16 cellular contexts compared by ENCODE assay signal in genomic region chr14:72064501-72064900, GRCh38.
DNase-seq lines count a peak whose midpoint lies in the region; TF ChIP-seq lines count a peak whose summit lies in the region.
"Had no signal": no experiment of that assay in that cellular context is flagged by ENCODE, and none has a peak within 500 bp of the region (broad histone marks: within the 10 kb centered on the region; RNA-seq: fewer than 3 reads in every experiment).

No MANE protein-coding gene starts in this region.

- H3K9me3 ChIP-seq in Loucy (ENCODE audit: insufficient read depth, low read depth, low read length) (no peaks in the 10 kb centered on the region), parathyroid adenoma (ENCODE audit: control insufficient read depth, low read length) (no peaks in the 10 kb centered on the region), colonic mucosa (no peaks in the 10 kb centered on the region), esophagus squamous epithelium (no peaks in the 10 kb centered on the region)
- H3K9me3 ChIP-seq: Caco-2 had no signal

- H3K27ac ChIP-seq in parathyroid adenoma, result no peak overlapping the region
- H3K27ac ChIP-seq in colonic mucosa, result no peak overlapping the region
- H3K27ac ChIP-seq in esophagus squamous epithelium, result no peak overlapping the region

- intact Hi-C loops in colonic mucosa (cut with DNase I) (no loop called here), esophagus squamous epithelium (cut with DNase I) (no loop called here)

- H3K9ac ChIP-seq in Loucy (ENCODE audit: low read depth, low read length, poor library complexity, severe bottlenecking) (no peak overlapping the region), parathyroid adenoma (no peak overlapping the region), colonic mucosa (ENCODE audit: low read depth in 2 of 2, low read length in 2 of 2) (no peak overlapping the region)

- H3K9me2 ChIP-seq in Loucy (replicated peaks; ENCODE audit: low read depth, low read length), result no peaks in the 10 kb centered on the region

- no peaks in the 10 kb centered on the region for H3F3A ChIP-seq in Loucy (ENCODE audit: low read depth)

- no peak for TF ChIP-seq CTCF in Loucy (conservative IDR thresholded peaks at IDR 0.05; ENCODE audit: low read length)
- no peak for TF ChIP-seq CTCF in parathyroid adenoma (IDR thresholded peaks at IDR 0.05)
- no peak for TF ChIP-seq CTCF in colonic mucosa (IDR thresholded peaks at IDR 0.05)
- no peak for TF ChIP-seq CTCF in esophagus squamous epithelium (IDR thresholded peaks at IDR 0.05)

- H4K20me1 ChIP-seq in Loucy (ENCODE audit: insufficient read depth, low read length, poor library complexity, severe bottlenecking), result no peaks in the 10 kb centered on the region

- no peak for TF ChIP-seq POLR2A in esophagus squamous epithelium (IDR thresholded peaks at IDR 0.05)

- DNase-seq in Jurkat, Clone E6-1 (ENCODE audit: low read depth, low spot score), result peak; percentile 17
- DNase-seq in colonic mucosa (no peak), hypothalamus (lab: John Stamatoyannopoulos, UW) (no peak), esophagus squamous epithelium (lab: John Stamatoyannopoulos, UW) (no peak)
- DNase-seq: C1 segment of cervical spinal cord; Caco-2; CD8-positive, alpha-beta T cell; DMS153; DMS79; EL; GDM1; H9 had no signal

- H3K4me2 ChIP-seq in Loucy (ENCODE audit: low read depth, low read length, poor library complexity, severe bottlenecking) (peak overlapping the region; percentile 39), parathyroid adenoma (ENCODE audit: low read length) (no peak overlapping the region)
- H3K4me2 ChIP-seq: GM23338 had no signal

- no peaks in the 10 kb centered on the region for H3K36me3 ChIP-seq in Loucy (ENCODE audit: insufficient read depth, low read length)
- H3K36me3 ChIP-seq in parathyroid adenoma (ENCODE audit: control insufficient read depth, insufficient read depth, low read length), result no peaks in the 10 kb centered on the region
- no peaks in the 10 kb centered on the region for H3K36me3 ChIP-seq in colonic mucosa
- H3K36me3 ChIP-seq in esophagus squamous epithelium, result no peaks in the 10 kb centered on the region

- no peak overlapping the region for H3K4me3 ChIP-seq in Jurkat, Clone E6-1 (ENCODE audit: low read length)
- H3K4me3 ChIP-seq in Loucy (ENCODE audit: low read length, poor library complexity, severe bottlenecking) (no peak overlapping the region), parathyroid adenoma (ENCODE audit: low read depth, low read length) (no peak overlapping the region), colonic mucosa (no peak overlapping the region), esophagus squamous epithelium (no peak overlapping the region)
- H3K4me3 ChIP-seq: GM12878, GM23338 had no signal

- H3K27me3 ChIP-seq in Loucy (ENCODE audit: insufficient read depth, low read length, poor library complexity, severe bottlenecking) (no peaks in the 10 kb centered on the region), parathyroid adenoma (ENCODE audit: control insufficient read depth, insufficient read depth, low read length) (no peaks in the 10 kb centered on the region), colonic mucosa (no peaks in the 10 kb centered on the region), esophagus squamous epithelium (no peaks in the 10 kb centered on the region)

- H2AFZ ChIP-seq in Loucy (ENCODE audit: low read length), result no peak overlapping the region
- H2AFZ ChIP-seq in parathyroid adenoma, result peak overlapping the region; percentile 5
- H2AFZ ChIP-seq: GM23338 had no signal

- H3K79me2 ChIP-seq in Loucy (ENCODE audit: insufficient read depth, low read length), result peaks cover 3% of the 10 kb centered on the region; the same call in 1 of the 2 replicates
- H3K79me2 ChIP-seq in parathyroid adenoma, result no peaks in the 10 kb centered on the region

- peaks cover 30% of the 10 kb centered on the region for H3K4me1 ChIP-seq in Loucy (ENCODE audit: insufficient read depth, low read length, poor library complexity, severe bottlenecking)
- H3K4me1 ChIP-seq in parathyroid adenoma, result peaks cover 2% of the 10 kb centered on the region
- no peaks in the 10 kb centered on the region for H3K4me1 ChIP-seq in colonic mucosa
- H3K4me1 ChIP-seq in esophagus squamous epithelium, result no peaks in the 10 kb centered on the region
- H3K4me1 ChIP-seq: Caco-2 had no signal

- 34 to 39% methylated on average over 4 of the region's 4 CpGs for WGBS in esophagus squamous epithelium, 2 donors
